In genomic region chr6:118725944-118726343, GRCh38 we compare ENCODE assay signal across 9 cellular contexts.
DNase-seq lines count a peak whose midpoint lies in the region; ATAC-seq and TF ChIP-seq lines count a peak whose summit lies in the region.
"Had no signal": no experiment of that assay in that cellular context is flagged by ENCODE, and none has a peak within 500 bp of the region (broad histone marks: within the 10 kb centered on the region; RNA-seq: fewer than 3 reads in every experiment).

No MANE protein-coding gene starts in this region.

- no peaks in the 10 kb centered on the region for H3K36me3 Mint-ChIP-seq in activated naive CD8-positive, alpha-beta T cell

- H3K4me1 Mint-ChIP-seq in activated naive CD8-positive, alpha-beta T cell (ENCODE audit: low read depth) = peaks cover 69% of the 10 kb centered on the region

- ATAC-seq in HG02840 (IDR thresholded peaks at IDR 0.05; ENCODE audit: low FRiP score, unreplicated experiment) (no peak), GM18870 (IDR thresholded peaks at IDR 0.05; ENCODE audit: unreplicated experiment) (no peak)

- H3K27ac Mint-ChIP-seq in activated naive CD8-positive, alpha-beta T cell = peak overlapping the region; percentile 93

- H3K9me3 Mint-ChIP-seq in activated naive CD8-positive, alpha-beta T cell (ENCODE audit: low read depth) = no peaks in the 10 kb centered on the region

- H3K4me3 ChIP-seq in GM12865 (ENCODE audit: low read depth, low read length) = no peak overlapping the region

- no peaks in the 10 kb centered on the region for H3K27me3 Mint-ChIP-seq in activated naive CD8-positive, alpha-beta T cell

- peak overlapping the region; percentile 67 for H3K4me3 Mint-ChIP-seq in activated naive CD8-positive, alpha-beta T cell

- DNase-seq in GM12865 (ENCODE audit: low read depth) (peak; percentile 21), NCI-H2081 (lab: John Stamatoyannopoulos, UW) (no peak), NCI-H1092 (lab: John Stamatoyannopoulos, UW) (no peak)
- DNase-seq in activated CD4-positive, alpha-beta T cell treated with anti-CD3 and anti-CD28 coated beads for 4 hours = peak; percentile 81 to 84
- peak; percentile 36 to 54 (median 49) for DNase-seq in stimulated activated CD4-positive, alpha-beta T cell treated with anti-CD3 and anti-CD28 coated beads, TNF-alpha, amount 100 ng/mL, for 1 hour (ENCODE audit: low read depth in 3 of 3, low spot score in 1 of 3)
- DNase-seq: SW 1271 had no signal

- no peak for TF ChIP-seq CTCF in GM12865 (IDR thresholded peaks at IDR 0.05; ENCODE audit: insufficient read depth, low read depth, low read length, missing control alignments)

Comparison
In these comparisons a context has a peak if more than half of its experiments do, and no peak if none do; other contexts are left out.
1. DNase-seq: peak in GM12865 (single experiment), activated CD4-positive, alpha-beta T cell treated with anti-CD3 and anti-CD28 coated beads for 4 hours (2 of 2) and stimulated activated CD4-positive, alpha-beta T cell treated with anti-CD3 and anti-CD28 coated beads, TNF-alpha, amount 100 ng/mL, for 1 hour (3 of 3); none in NCI-H2081 (0 of 2) and NCI-H1092 (single experiment).